In genomic region chr6:166512567-166512966, GRCh38 we compare ENCODE assay signal across 8 cellular contexts.
DNase-seq lines count a peak whose midpoint lies in the region; ATAC-seq and TF ChIP-seq lines count a peak whose summit lies in the region.

No MANE protein-coding gene starts in this region.

- H3K4me1 ChIP-seq in CD8-positive, alpha-beta T cell (ENCODE audit: insufficient read depth, low read length): no peaks in the 10 kb centered on the region
- H3K4me1 ChIP-seq in left lung: peaks cover 0 to 9% of the 10 kb centered on the region in 2 donors
- peaks cover 0 to 9% (median 0%) of the 10 kb centered on the region in 9 donors for H3K4me1 ChIP-seq in heart right ventricle

- H3K27me3 Mint-ChIP-seq in CD8-positive, alpha-beta T cell (ENCODE audit: low read depth): no peaks in the 10 kb centered on the region

- 96% methylated on average over 8 of the region's 8 CpGs for WGBS in heart right ventricle, 2 donors

- no peak for TF ChIP-seq CTCF in CD8-positive, alpha-beta T cell (IDR thresholded peaks at IDR 0.05)
- TF ChIP-seq CTCF in left lung (IDR thresholded peaks at IDR 0.05) (no peak), heart right ventricle (IDR thresholded peaks at IDR 0.05) (no peak)

- peaks cover 8% of the 10 kb centered on the region for H3K4me1 Mint-ChIP-seq in CD8-positive, alpha-beta T cell (ENCODE audit: low read depth)

- H3K4me3 Mint-ChIP-seq in CD8-positive, alpha-beta T cell: no peak overlapping the region

- no peaks in the 10 kb centered on the region for H3K36me3 ChIP-seq in CD8-positive, alpha-beta T cell (ENCODE audit: insufficient read depth, low read length)
- H3K36me3 ChIP-seq in left lung (peaks cover 0 to 53% of the 10 kb centered on the region in 2 donors), heart right ventricle (peaks cover 0 to 60% (median 14%) of the 10 kb centered on the region in 9 donors)

- intact Hi-C loops in CD8-positive, alpha-beta T cell (cut with DNase I, micrococcal nuclease): loop anchor here (1.0 to 5.0 kb wide), 4 partner anchors 55 to 238 kb away; no protein-coding TSS in a partner anchor
- intact Hi-C loops in left lung (cut with DNase I) (no loop called here), heart right ventricle (cut with DNase I) (no loop called here)

- CTCF ChIA-PET in CD8-positive, alpha-beta T cell (lab: Charles Lee): interaction anchor here (1.0 to 2.4 kb wide), 9 partner anchors 18 to 236 kb away, joined by 3 to 13 read pairs (median 5); no protein-coding TSS in a partner anchor

- H3K27ac Mint-ChIP-seq in CD8-positive, alpha-beta T cell: peak overlapping the region; percentile 4

- POLR2A ChIA-PET in CD8-positive, alpha-beta T cell (lab: Charles Lee): interaction anchor here (1.0 kb wide), 1 partner anchor 74 kb away, joined by 4 read pairs; no protein-coding TSS in a partner anchor

- H3K27me3 ChIP-seq in CD8-positive, alpha-beta T cell (ENCODE audit: insufficient read depth, low read length): no peaks in the 10 kb centered on the region
- H3K27me3 ChIP-seq in left lung: no peaks in the 10 kb centered on the region
- H3K27me3 ChIP-seq in heart right ventricle: no peaks in the 10 kb centered on the region

- no peaks in the 10 kb centered on the region for H3K9me3 Mint-ChIP-seq in CD8-positive, alpha-beta T cell

- H3K4me3 ChIP-seq in CD8-positive, alpha-beta T cell (ENCODE audit: low read depth, low read length): no peak overlapping the region
- H3K4me3 ChIP-seq in left lung: no peak overlapping the region
- H3K4me3 ChIP-seq in heart right ventricle: no peak overlapping the region

- ATAC-seq in CD8-positive, alpha-beta T cell: peak; percentile 94
- peak; percentile 93 for ATAC-seq in GM19463 (IDR thresholded peaks at IDR 0.05; ENCODE audit: unreplicated experiment)
- peak; percentile 84 for ATAC-seq in HG03460 (IDR thresholded peaks at IDR 0.05; ENCODE audit: unreplicated experiment)
- no peak for ATAC-seq in left lung
- no peak for ATAC-seq in heart right ventricle

- peak; percentile 12 to 72 (median 36) for DNase-seq in CD8-positive, alpha-beta T cell
- peak; percentile 29 for DNase-seq in activated naive CD4-positive, alpha-beta T cell treated with anti-CD3 and anti-CD28 coated beads, Interleukin-2, amount 50 U/mL, for 16 hours
- DNase-seq in left lung (no peak), D341Med (ENCODE audit: low spot score) (no peak), heart right ventricle (no peak), HK-2 (ENCODE audit: unreplicated experiment) (no peak)

- H3K27ac ChIP-seq in CD8-positive, alpha-beta T cell (ENCODE audit: low read depth, low read length): no peak overlapping the region
- H3K27ac ChIP-seq in left lung (no peak overlapping the region), heart right ventricle (no peak overlapping the region)

- H3K9me3 ChIP-seq in CD8-positive, alpha-beta T cell (ENCODE audit: low read length): no peaks in the 10 kb centered on the region
- H3K9me3 ChIP-seq in left lung (no peaks in the 10 kb centered on the region), heart right ventricle (peaks cover 0 to under 1% (median 0%) of the 10 kb centered on the region in 11 donors)

- no peaks in the 10 kb centered on the region for H3K36me3 Mint-ChIP-seq in CD8-positive, alpha-beta T cell

Comparison
In these comparisons a context has a peak if more than half of its experiments do, and no peak if none do; other contexts are left out.
1. ATAC-seq: peak in CD8-positive, alpha-beta T cell (single experiment), GM19463 (single experiment) and HG03460 (single experiment); none in left lung (single experiment) and heart right ventricle (0 of 8).
2. DNase-seq: peak in CD8-positive, alpha-beta T cell (7 of 7) and activated naive CD4-positive, alpha-beta T cell treated with anti-CD3 and anti-CD28 coated beads, Interleukin-2, amount 50 U/mL, for 16 hours (single experiment); none in left lung (0 of 2), D341Med (single experiment), heart right ventricle (0 of 2) and HK-2 (single experiment).
3. intact Hi-C loops: an anchor here in CD8-positive, alpha-beta T cell (1.0 to 5.0 kb wide); none called in left lung and heart right ventricle.